23 cellular contexts compared by ENCODE assay signal in genomic region chr5:140192715-140193428, GRCh38.
"Had no signal": no experiment of that assay in that cellular context is flagged by ENCODE, and none has a peak within 500 bp of the region (broad histone marks: within the 10 kb centered on the region; RNA-seq: fewer than 3 reads in every experiment).

No MANE protein-coding gene starts in this region.

- H3K4me1 ChIP-seq: vagina had no signal

- H3K27ac ChIP-seq: dorsolateral prefrontal cortex, gastroesophageal sphincter, lower lobe of right lung, sigmoid colon, skin epidermis, thyroid gland, vagina had no signal

- DNase-seq: dorsolateral prefrontal cortex; effector CD4-positive, alpha-beta T cell; glutamatergic neuron; heart right ventricle; hippocampal formation; left colon; left ventricle myocardium superior; lower lobe of right lung; naive thymus-derived CD8-positive, alpha-beta T cell; nephron progenitor cell; nucleus accumbens; sigmoid colon; stimulated activated CD4-positive, alpha-beta T cell treated with anti-CD3 and anti-CD28 coated beads, Interleukin-12 subunit alpha, Interleukin-12 subunit beta, amount 100 ng/mL, for 4 hours; stimulated activated CD4-positive, alpha-beta T cell treated with anti-CD3 and anti-CD28 coated beads, Interleukin-1b, Interleukin-23, amount 100 ng/mL, for 48 hours; stimulated activated CD4-positive, alpha-beta T cell treated with anti-CD3 and anti-CD28 coated beads, Interleukin-4, amount 100 ng/mL, for 1 hour; stimulated activated CD8-positive, alpha-beta memory T cell treated with anti-CD3 and anti-CD28 coated beads, Interleukin-4, amount 100 ng/mL, for 48 hours; stimulated activated naive CD4-positive, alpha-beta T cell; stimulated activated naive CD8-positive, alpha-beta T cell treated with anti-CD3 and anti-CD28 coated beads, Interleukin-15, amount 100 ng/mL, for 72 hours; thyroid gland had no signal

- ATAC-seq: gastroesophageal sphincter; heart right ventricle; left ventricle myocardium superior; naive thymus-derived CD8-positive, alpha-beta T cell; stimulated activated naive CD8-positive, alpha-beta T cell treated with anti-CD3 and anti-CD28 coated beads, Interleukin-15, amount 100 ng/mL, for 72 hours had no signal

- H3K4me3 ChIP-seq: dorsolateral prefrontal cortex, gastroesophageal sphincter, heart right ventricle, lower lobe of right lung, right atrium auricular region, sigmoid colon, skin epidermis, thyroid gland, vagina had no signal

- H3K27me3 ChIP-seq: dorsolateral prefrontal cortex, gastroesophageal sphincter, heart right ventricle, right atrium auricular region, sigmoid colon, thyroid gland, vagina had no signal

- H3K9me3 ChIP-seq: gastroesophageal sphincter, heart right ventricle, lower lobe of right lung, right atrium auricular region, sigmoid colon, thyroid gland, vagina had no signal

- H3K36me3 ChIP-seq: thyroid gland, vagina had no signal
